Comparison of ENCODE assay signal across 1 cellular context in genomic region chr11:35101223-35101622, GRCh38.
TF ChIP-seq lines count a peak whose summit lies in the region.

No MANE protein-coding gene starts in this region.

TF ChIP-seq in IMR-90, 13 proteins besides CTCF, POLR2A, EP300 and RAD21:
- no peak for TF ChIP-seq CHD1 (IDR thresholded peaks at IDR 0.05; ENCODE audit: low read depth, low read length)
- TF ChIP-seq RCOR1 (IDR thresholded peaks at IDR 0.05; ENCODE audit: insufficient replicate concordance, low read length) = no peak
- no peak for TF ChIP-seq USF2 (IDR thresholded peaks at IDR 0.05; ENCODE audit: low read depth, low read length)
- no peak for TF ChIP-seq RFX5 (IDR thresholded peaks at IDR 0.05; ENCODE audit: low read depth, low read length)
- no peak for TF ChIP-seq ELK1 (IDR thresholded peaks at IDR 0.05; ENCODE audit: borderline replicate concordance, low read depth, low read length)
- TF ChIP-seq MXI1 (IDR thresholded peaks at IDR 0.05; ENCODE audit: borderline replicate concordance, low read depth, low read length) = no peak
- TF ChIP-seq FOS (IDR thresholded peaks at IDR 0.05; ENCODE audit: low read depth, low read length) = no peak
- no peak for TF ChIP-seq MAFK (IDR thresholded peaks at IDR 0.05; ENCODE audit: low read depth, low read length)
- TF ChIP-seq CEBPB (IDR thresholded peaks at IDR 0.05; ENCODE audit: low read depth, low read length) = no peak
- TF ChIP-seq MAZ (IDR thresholded peaks at IDR 0.05; ENCODE audit: borderline replicate concordance, low read depth, low read length) = no peak
- TF ChIP-seq SMC3 (IDR thresholded peaks at IDR 0.05; ENCODE audit: low read depth, low read length) = no peak
- no peak for TF ChIP-seq NFE2L2 (IDR thresholded peaks at IDR 0.05; ENCODE audit: low read depth, low read length)
- TF ChIP-seq BHLHE40 (IDR thresholded peaks at IDR 0.05; ENCODE audit: low read depth, low read length) = no peak
